In genomic region chr12:51590347-51591019, GRCh38 we compare ENCODE assay signal across 8 cellular contexts. TPM values are rescaled to one million over a fixed set of nuclear protein-coding genes. Genes with fewer than 3 reads are reported as not detected.
DNase-seq lines count a peak whose midpoint lies in the region; ATAC-seq, FAIRE-seq and TF ChIP-seq lines count a peak whose summit lies in the region.

No MANE protein-coding gene starts in this region.

- H3K9ac ChIP-seq in mammary epithelial cell (ENCODE audit: insufficient read depth, low read length) (no peak overlapping the region), kidney (ENCODE audit: low read length in 2 of 2) (no peak overlapping the region)

- no peaks in the 10 kb centered on the region for H3K79me2 ChIP-seq in mammary epithelial cell (ENCODE audit: insufficient read depth, low read length)

- intact Hi-C loops in mammary epithelial cell (cut with micrococcal nuclease) (loop anchor here (1.0 to 10.0 kb wide), 3 partner anchors 47 to 234 kb away; no protein-coding TSS in a partner anchor), kidney (cut with DNase I) (no loop called here)

- H3K4me2 ChIP-seq in mammary epithelial cell (ENCODE audit: insufficient read depth, low read depth, low read length) = peak overlapping the region; percentile 95

- no TSS peak for BruUV-seq in mammary epithelial cell (replicated peaks; lab: Mats Ljungman, UMichigan)

- H3K36me3 ChIP-seq in mammary epithelial cell (ENCODE audit: insufficient read depth, low read length) = no peaks in the 10 kb centered on the region
- no peaks in the 10 kb centered on the region for H3K36me3 ChIP-seq in kidney (ENCODE audit: control insufficient read depth in 1 of 2, insufficient read depth in 2 of 2, low read length in 2 of 2)

- TF ChIP-seq CTCF in VCaP (conservative IDR thresholded peaks at IDR 0.05) = peak; percentile 96
- TF ChIP-seq CTCF in mammary epithelial cell (conservative IDR thresholded peaks at IDR 0.05 in 1 of 2, IDR thresholded peaks at IDR 0.05 in 1 of 2; ENCODE audit: extremely low read depth in 1 of 2, insufficient read depth in 1 of 2, low read depth in 1 of 2, low read length in 2 of 2) = peak; percentile 18 to 49
- TF ChIP-seq CTCF in kidney (IDR thresholded peaks at IDR 0.05; ENCODE audit: borderline replicate concordance, extremely low read depth, insufficient read depth) = peak; percentile 39

- H3K9me3 ChIP-seq in mammary epithelial cell (replicated peaks; ENCODE audit: insufficient read depth, low read length) (no peaks in the 10 kb centered on the region), kidney (ENCODE audit: control insufficient read depth in 1 of 2, low read length in 2 of 2) (no peaks in the 10 kb centered on the region)

- in situ Hi-C loops in mammary epithelial cell (cut with MboI; ENCODE audit: low sequenced_read_pairs in 2 of 2) = no loop called here

- H3K4me1 ChIP-seq in mammary epithelial cell (ENCODE audit: insufficient read depth, low read length) = peaks cover 9% of the 10 kb centered on the region
- no peaks in the 10 kb centered on the region for H3K4me1 ChIP-seq in kidney (ENCODE audit: control insufficient read depth in 1 of 2, insufficient read depth in 1 of 2, low read depth in 1 of 2, low read length in 2 of 2)

- H4K20me1 ChIP-seq in mammary epithelial cell (ENCODE audit: insufficient read depth, low read length) = no peaks in the 10 kb centered on the region

- peaks cover 3% of the 10 kb centered on the region for H3K27me3 ChIP-seq in mammary epithelial cell (ENCODE audit: insufficient read depth, low read length)

- H2AFZ ChIP-seq in mammary epithelial cell (ENCODE audit: low read depth, low read length) = peak overlapping the region; percentile 91

- no peak for FAIRE-seq in kidney (lab: Jason Lieb, UNC)

- ATAC-seq in HG02678 (IDR thresholded peaks at IDR 0.05; ENCODE audit: unreplicated experiment) (peak; percentile 80), HG03025 (IDR thresholded peaks at IDR 0.05; ENCODE audit: low FRiP score, unreplicated experiment) (no peak)

- H3K27ac ChIP-seq in VCaP (peak overlapping the region; percentile 88), mammary epithelial cell (ENCODE audit: insufficient read depth, low read depth, low read length) (no peak overlapping the region), kidney (ENCODE audit: low read depth in 2 of 2, low read length in 2 of 2) (no peak overlapping the region)

- dilution Hi-C loops in mammary epithelial cell (cut with HindIII; ENCODE audit: low sequenced_read_pairs) = no loop called here

- DNase-seq in GDM1 (lab: John Stamatoyannopoulos, UW) (peak; percentile 61), NCI-H2029 (lab: John Stamatoyannopoulos, UW) (peak; percentile 62), mammary epithelial cell (peak; percentile 22), kidney (peak; percentile 72)
- peak; percentile 38 to 73 for DNase-seq in stimulated activated CD4-positive, alpha-beta T cell treated with anti-CD3 and anti-CD28 coated beads, Interleukin-15, amount 100 ng/mL, for 48 hours (ENCODE audit: low read depth in 2 of 2)

- CTCF ChIA-PET in mammary epithelial cell (lab: Charles Lee; ENCODE audit: low non-redundant PET) = no interaction called here

- 6% methylated on average over 11 of the region's 68 CpGs for WGBS in mammary epithelial cell (ENCODE audit: low coverage, missing lambda C conversion rate)

- H3K4me3 ChIP-seq in mammary epithelial cell (replicated peaks in 1 of 3; ENCODE audit: insufficient read depth in 1 of 3, low read depth in 2 of 3, low read length in 3 of 3) (peak overlapping the region; percentile 44 to 62 (median 57)), kidney (ENCODE audit: low read length in 2 of 2) (peak overlapping the region; percentile 52 to 67)

RNA-seq across cellular contexts. Expression of gene SCN8A, which starts 0.6 kb away (rescaled TPM):
- 10 to 100 TPM in 1 of 2 donors, 1 to 10 TPM in 1; 1.1 to 19.2 TPM for total RNA-seq in mammary epithelial cell
- polyA plus RNA-seq in mammary epithelial cell = 0.50 TPM
- 2.8 TPM for polyA minus RNA-seq in mammary epithelial cell
- total RNA-seq in kidney = 1.4 TPM
- polyA plus RNA-seq in kidney (ENCODE audit: insufficient read depth, low read depth, low replicate concordance) = 0.34 TPM

Comparison
In these comparisons a context has a peak if more than half of its experiments do, and no peak if none do; other contexts are left out.
1. DNase-seq: peak in every context shown above with its lines; median percentile 72 in kidney; 62 in NCI-H2029; 61 in GDM1; 56 in stimulated activated CD4-positive, alpha-beta T cell treated with anti-CD3 and anti-CD28 coated beads, Interleukin-15, amount 100 ng/mL, for 48 hours; 22 in mammary epithelial cell.
2. CTCF ChIP-seq: peak in every context shown above with its lines; median percentile 96 in VCaP; 39 in kidney; 34 in mammary epithelial cell.